In genomic region chr6:2714359-2714895, GRCh38 we compare ENCODE assay signal across 11 cellular contexts. TPM values are rescaled to one million over a fixed set of nuclear protein-coding genes. Genes with fewer than 3 reads are reported as not detected.
DNase-seq lines count a peak whose midpoint lies in the region; ATAC-seq and TF ChIP-seq lines count a peak whose summit lies in the region.
"Had no signal": no experiment of that assay in that cellular context is flagged by ENCODE, and none has a peak within 500 bp of the region (broad histone marks: within the 10 kb centered on the region; RNA-seq: fewer than 3 reads in every experiment).

No MANE protein-coding gene starts in this region.

- H3K9ac ChIP-seq in mesenchymal stem cell (ENCODE audit: low read length): peak overlapping the region; percentile 31

- H3K27ac ChIP-seq in body of pancreas: no peak overlapping the region
- no peak overlapping the region for H3K27ac ChIP-seq in mesenchymal stem cell (ENCODE audit: low read length, poor library complexity, severe bottlenecking)
- H3K27ac ChIP-seq: vagina had no signal

- no peak overlapping the region for H2BK15ac ChIP-seq in mesenchymal stem cell (ENCODE audit: low read depth, poor library complexity, severe bottlenecking)

- H3K79me1 ChIP-seq in mesenchymal stem cell (replicated peaks; ENCODE audit: low read length, poor library complexity, severe bottlenecking): no peaks in the 10 kb centered on the region

- H3K4me1 ChIP-seq in body of pancreas (no peaks in the 10 kb centered on the region), mesenchymal stem cell (ENCODE audit: control insufficient read depth, insufficient read depth, low read depth, low read length) (peaks cover 2% of the 10 kb centered on the region)
- H3K4me1 ChIP-seq: vagina had no signal

- peaks cover 0 to 12% (median 0%) of the 10 kb centered on the region in 3 donors for H3K9me3 ChIP-seq in body of pancreas
- H3K9me3 ChIP-seq in mesenchymal stem cell (ENCODE audit: control insufficient read depth, low read length): peaks cover 9% of the 10 kb centered on the region
- H3K9me3 ChIP-seq: vagina had no signal

- H3K4me2 ChIP-seq in mesenchymal stem cell (ENCODE audit: low read length, poor library complexity, severe bottlenecking): no peak overlapping the region

- H3K14ac ChIP-seq in mesenchymal stem cell (ENCODE audit: low read length in 2 of 2): no peak overlapping the region

- no peak overlapping the region for H2BK120ac ChIP-seq in mesenchymal stem cell (ENCODE audit: low read depth, low read length)

- no peak overlapping the region for H2BK5ac ChIP-seq in mesenchymal stem cell (ENCODE audit: low read depth, low read length, poor library complexity, severe bottlenecking)

- H3K36me3 ChIP-seq in body of pancreas (replicated peaks in 1 of 2; ENCODE audit: insufficient read depth in 1 of 2, low read depth in 2 of 2) (no peaks in the 10 kb centered on the region), mesenchymal stem cell (ENCODE audit: control insufficient read depth in 1 of 2, insufficient read depth in 2 of 2, low read depth in 1 of 2, low read length in 2 of 2) (no peaks in the 10 kb centered on the region)
- H3K36me3 ChIP-seq: vagina had no signal

- H3K23ac ChIP-seq in mesenchymal stem cell (ENCODE audit: low read length in 2 of 2): no peak overlapping the region

- WGBS in body of pancreas, 2 donors: 83 to 92% methylated on average over 4 of the region's 4 CpGs
- 54% methylated on average over 2 of the region's 4 CpGs for WGBS in mesenchymal stem cell

- H3K27me3 ChIP-seq in body of pancreas (no peaks in the 10 kb centered on the region), mesenchymal stem cell (ENCODE audit: control insufficient read depth in 1 of 2, insufficient read depth in 1 of 2, low read length in 2 of 2) (no peaks in the 10 kb centered on the region)
- H3K27me3 ChIP-seq: vagina had no signal

- H3K4ac ChIP-seq in mesenchymal stem cell (ENCODE audit: low read depth in 1 of 2, low read length in 2 of 2): no peak overlapping the region

- no peak overlapping the region for H4K91ac ChIP-seq in mesenchymal stem cell (ENCODE audit: low read length)

- H4K8ac ChIP-seq in mesenchymal stem cell (ENCODE audit: low read length): no peak overlapping the region

- no peak overlapping the region for H2AFZ ChIP-seq in mesenchymal stem cell (ENCODE audit: low read depth, low read length)

- ATAC-seq in body of pancreas (peak; percentile 33), HG03135 (IDR thresholded peaks at IDR 0.05; ENCODE audit: unreplicated experiment) (no peak)
- ATAC-seq: activated naive CD4-positive, alpha-beta T cell treated with anti-CD3 and anti-CD28 coated beads, Interleukin-2, amount 50 U/mL, for 72 hours had no signal

- no peak for TF ChIP-seq POLR2A in body of pancreas (IDR thresholded peaks at IDR 0.05)

- no peak for TF ChIP-seq CTCF in body of pancreas (IDR thresholded peaks at IDR 0.05)

- H3K18ac ChIP-seq in mesenchymal stem cell (ENCODE audit: low read depth in 1 of 2, low read length in 2 of 2): no peak overlapping the region

- H3K4me3 ChIP-seq in body of pancreas (no peak overlapping the region), mesenchymal stem cell (ENCODE audit: insufficient read depth in 1 of 2, low read depth in 1 of 2, low read length in 2 of 2) (no peak overlapping the region)
- H3K4me3 ChIP-seq: vagina had no signal

- intact Hi-C loops in body of pancreas (cut with DNase I): no loop called here

- no peak overlapping the region for H2AK5ac ChIP-seq in mesenchymal stem cell (ENCODE audit: low read length, severe bottlenecking)

- no peak overlapping the region for H2BK12ac ChIP-seq in mesenchymal stem cell (ENCODE audit: low read length in 2 of 2)

- peak; percentile 37 for DNase-seq in AG08396 (ENCODE audit: low spot score)
- DNase-seq in HK-2 (ENCODE audit: unreplicated experiment): peak; percentile 15
- DNase-seq in body of pancreas: no peak
- DNase-seq in mesenchymal stem cell: peak; percentile 56
- DNase-seq in D341Med (ENCODE audit: low spot score): no peak
- DNase-seq in NCI-H1694 treated with DMSO at 0.1 percent for 48 hours (lab: John Stamatoyannopoulos, UW): no peak
- no peak for DNase-seq in NCI-H748 (lab: John Stamatoyannopoulos, UW; ENCODE audit: unreplicated experiment)
- DNase-seq: activated CD4-positive, alpha-beta T cell treated with anti-CD3 and anti-CD28 coated beads, Interleukin-2, amount 50 U/mL, for 1 hour had no signal

RNA-seq across cellular contexts. Expression of gene MYLK4, which starts 36.3 kb away (rescaled TPM):
- total RNA-seq in body of pancreas: under 1 TPM; 0.26 to 0.33 TPM
- 0.23 TPM for polyA plus RNA-seq in mesenchymal stem cell (2013, experiment 1 of 2)
- 0.25 TPM for polyA plus RNA-seq in mesenchymal stem cell (2013, experiment 2 of 2)

RNA-seq across cellular contexts. Expression of gene WRNIP1, which starts 50.8 kb away (rescaled TPM):
- total RNA-seq in body of pancreas: 10 to 100 TPM; 61.0 to 62.0 TPM
- 19.5 TPM for polyA plus RNA-seq in mesenchymal stem cell (2013, experiment 1 of 2)
- 21.4 TPM for polyA plus RNA-seq in mesenchymal stem cell (2013, experiment 2 of 2)

Comparison
In these comparisons a context has a peak if more than half of its experiments do, and no peak if none do; other contexts are left out.
1. DNase-seq: peak in AG08396 (single experiment), HK-2 (single experiment) and mesenchymal stem cell (single experiment); none in body of pancreas (0 of 4), D341Med (single experiment), NCI-H1694 treated with DMSO at 0.1 percent for 48 hours (single experiment) and NCI-H748 (single experiment).